32 cellular contexts compared by ENCODE assay signal in the genomic region with DNA sequence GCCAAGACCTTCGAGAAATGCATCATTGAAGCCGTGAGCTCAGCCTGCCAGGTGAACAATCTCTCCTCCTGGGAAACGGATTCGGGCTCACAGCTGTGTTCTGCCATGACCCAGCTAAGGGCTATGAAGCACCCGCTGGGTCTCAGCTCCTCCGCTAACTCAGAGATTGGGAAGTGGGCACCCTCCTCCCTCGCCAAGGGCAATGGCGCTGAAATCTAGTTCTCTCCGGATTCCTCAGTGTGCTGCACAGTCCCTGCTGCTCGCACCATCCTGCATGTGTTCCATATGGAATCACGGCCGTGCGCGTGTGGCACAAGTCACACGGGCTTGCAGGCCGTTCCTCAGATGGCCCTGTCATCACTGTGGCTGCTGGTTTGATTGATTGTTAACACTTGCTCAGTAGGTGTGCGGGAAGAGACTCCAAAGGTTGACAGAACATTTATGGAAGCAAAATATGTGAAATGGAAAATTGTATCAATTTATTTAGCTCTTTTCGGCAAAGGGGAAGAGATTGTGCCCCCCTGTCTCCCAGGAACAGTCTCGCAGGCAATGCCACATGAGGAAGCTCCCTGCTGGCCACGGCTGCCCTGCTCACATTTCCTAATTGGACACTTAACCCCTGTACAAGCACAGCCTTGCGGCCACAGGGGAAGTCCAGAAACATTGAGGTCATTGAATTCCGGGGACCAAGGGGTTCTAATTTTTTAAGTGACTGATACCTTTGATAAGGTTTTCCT. TPM values are rescaled to one million over a fixed set of nuclear protein-coding genes. Genes with fewer than 3 reads are reported as not detected.
DNase-seq lines count a peak whose midpoint lies in the region; ATAC-seq and TF ChIP-seq lines count a peak whose summit lies in the region.
"Had no signal": no experiment of that assay in that cellular context is flagged by ENCODE, and none has a peak within 500 bp of the region (broad histone marks: within the 10 kb centered on the region; RNA-seq: fewer than 3 reads in every experiment).

No MANE protein-coding gene starts in this region.

- peak overlapping the region; percentile 13 for H3K27ac Mint-ChIP-seq in activated naive CD4-positive, alpha-beta T cell treated with anti-CD3 and anti-CD28 coated beads, Interleukin-2, amount 50 U/mL, for 24 hours
- peak overlapping the region; percentile 35 for H3K27ac Mint-ChIP-seq in activated CD4-positive, alpha-beta memory T cell treated with anti-CD3 and anti-CD28 coated beads, Interleukin-2, amount 10 ng/mL, durations not matched to agents 7 days and 5 days
- H3K27ac Mint-ChIP-seq in type B pancreatic cell = peak overlapping the region; percentile 84
- H3K27ac Mint-ChIP-seq: activated B cell treated with CpG ODN at 0.5 μM for 24 hours, IgD-negative memory B cell had no signal

- TF ChIP-seq CTCF in type B pancreatic cell (conservative IDR thresholded peaks at IDR 0.05) = no peak

- H3K4me1 Mint-ChIP-seq in activated naive CD4-positive, alpha-beta T cell treated with anti-CD3 and anti-CD28 coated beads, Interleukin-2, amount 50 U/mL, for 24 hours = peaks cover 4% of the 10 kb centered on the region
- H3K4me1 Mint-ChIP-seq in activated CD4-positive, alpha-beta memory T cell treated with anti-CD3 and anti-CD28 coated beads, Interleukin-2, amount 10 ng/mL, durations not matched to agents 7 days and 5 days = peaks cover 27% of the 10 kb centered on the region
- H3K4me1 Mint-ChIP-seq in type B pancreatic cell (ENCODE audit: unreplicated experiment) = peaks cover 8% of the 10 kb centered on the region
- H3K4me1 Mint-ChIP-seq: activated B cell treated with CpG ODN at 0.5 μM for 24 hours, H9 had no signal

- no peaks in the 10 kb centered on the region for H3K27me3 Mint-ChIP-seq in activated naive CD4-positive, alpha-beta T cell treated with anti-CD3 and anti-CD28 coated beads, Interleukin-2, amount 50 U/mL, for 24 hours
- no peaks in the 10 kb centered on the region for H3K27me3 Mint-ChIP-seq in activated CD4-positive, alpha-beta memory T cell treated with anti-CD3 and anti-CD28 coated beads, Interleukin-2, amount 10 ng/mL, durations not matched to agents 7 days and 5 days
- H3K27me3 Mint-ChIP-seq in type B pancreatic cell = no peaks in the 10 kb centered on the region
- H3K27me3 Mint-ChIP-seq: activated B cell treated with CpG ODN at 0.5 μM for 24 hours, IgD-negative memory B cell had no signal

- no peak for DNase-seq in activated naive CD4-positive, alpha-beta T cell treated with Interleukin-2 at 50 U/mL for 16 hours
- no peak for DNase-seq in activated CD4-positive, alpha-beta memory T cell treated with anti-CD3 and anti-CD28 coated beads, Interleukin-2, amount 10 ng/mL, durations not matched to agents 7 days and 5 days
- peak; percentile 12 for DNase-seq in myocyte (ENCODE audit: low read depth)
- no peak for DNase-seq in type B pancreatic cell (ENCODE audit: extremely low spot score, unreplicated experiment)
- no peak for DNase-seq in C1 segment of cervical spinal cord (lab: John Stamatoyannopoulos, UW)
- DNase-seq: ACHN; activated B cell treated with CpG ODN at 0.5 μM for 24 hours; activated CD4-positive, alpha-beta T cell treated with anti-CD3 and anti-CD28 coated beads, Interleukin-2, amount 50 U/mL, for 1 hour; activated CD8-positive, alpha-beta memory T cell treated with anti-CD3 and anti-CD28 coated beads, Interleukin-2, amount 50 U/mL, for 4 hours; activated naive CD4-positive, alpha-beta T cell; COR-L47; DMS79; esophagus squamous epithelium; foreskin melanocyte; GDM1; H9; heart right ventricle; lower lobe of right lung; NCI-H1092; NCI-H187; NCI-H524; PC-9; SHP77; sigmoid colon; stimulated activated CD4-positive, alpha-beta T cell treated with anti-CD3 and anti-CD28 coated beads, Interleukin-15, amount 100 ng/mL, for 24 hours; stimulated activated naive CD4-positive, alpha-beta T cell treated with Interleukin-2 at 50 U/mL for 16 hours; SW 1271; thyroid gland had no signal

- CTCF ChIA-PET in activated CD4-positive, alpha-beta memory T cell treated with anti-CD3 and anti-CD28 coated beads, Interleukin-2, amount 10 ng/mL, durations not matched to agents 7 days and 5 days (lab: Charles Lee) = no interaction called here

- H3K4me3 Mint-ChIP-seq in activated naive CD4-positive, alpha-beta T cell treated with anti-CD3 and anti-CD28 coated beads, Interleukin-2, amount 50 U/mL, for 24 hours = no peak overlapping the region
- H3K4me3 Mint-ChIP-seq in activated CD4-positive, alpha-beta memory T cell treated with anti-CD3 and anti-CD28 coated beads, Interleukin-2, amount 10 ng/mL, durations not matched to agents 7 days and 5 days = no peak overlapping the region
- H3K4me3 Mint-ChIP-seq in type B pancreatic cell = peak overlapping the region; percentile 13
- H3K4me3 Mint-ChIP-seq: activated B cell treated with CpG ODN at 0.5 μM for 24 hours, H9, IgD-negative memory B cell had no signal

- H3K9me3 Mint-ChIP-seq in activated naive CD4-positive, alpha-beta T cell treated with anti-CD3 and anti-CD28 coated beads, Interleukin-2, amount 50 U/mL, for 24 hours = no peaks in the 10 kb centered on the region
- H3K9me3 Mint-ChIP-seq in activated CD4-positive, alpha-beta memory T cell treated with anti-CD3 and anti-CD28 coated beads, Interleukin-2, amount 10 ng/mL, durations not matched to agents 7 days and 5 days = no peaks in the 10 kb centered on the region
- H3K9me3 Mint-ChIP-seq in type B pancreatic cell = peaks cover 12% of the 10 kb centered on the region

- POLR2A ChIA-PET in activated CD4-positive, alpha-beta memory T cell treated with anti-CD3 and anti-CD28 coated beads, Interleukin-2, amount 10 ng/mL, durations not matched to agents 7 days and 5 days (lab: Charles Lee) = interaction anchor here (1.2 to 3.2 kb wide), 2 partner anchors 11 to 42 kb away, joined by 3 to 16 read pairs; no protein-coding TSS in a partner anchor

- peaks cover 49% of the 10 kb centered on the region for H3K36me3 Mint-ChIP-seq in activated naive CD4-positive, alpha-beta T cell treated with anti-CD3 and anti-CD28 coated beads, Interleukin-2, amount 50 U/mL, for 24 hours
- H3K36me3 Mint-ChIP-seq in activated CD4-positive, alpha-beta memory T cell treated with anti-CD3 and anti-CD28 coated beads, Interleukin-2, amount 10 ng/mL, durations not matched to agents 7 days and 5 days (ENCODE audit: low read depth) = peaks cover 82% of the 10 kb centered on the region
- H3K36me3 Mint-ChIP-seq in type B pancreatic cell = peaks cover 37% of the 10 kb centered on the region

- no peak for ATAC-seq in HG03025 (IDR thresholded peaks at IDR 0.05; ENCODE audit: low FRiP score, unreplicated experiment)
- ATAC-seq in HG02973 (IDR thresholded peaks at IDR 0.05; ENCODE audit: unreplicated experiment) = no peak
- ATAC-seq: heart right ventricle, lower lobe of right lung had no signal

RNA-seq across cellular contexts. Expression of a gene that starts 58.8 kb away (rescaled TPM):
- 100 to 1,000 TPM; 787 to 849 TPM for total RNA-seq in activated CD4-positive, alpha-beta memory T cell treated with anti-CD3 and anti-CD28 coated beads, Interleukin-2, amount 10 ng/mL, durations not matched to agents 7 days and 5 days
- 39.0 and 48.3 TPM in 2 replicates for total RNA-seq in myocyte
- 51.2 TPM for polyA plus RNA-seq in myocyte (2012)
- total RNA-seq in type B pancreatic cell (ENCODE audit: low replicate concordance) = 47.3 and 57.0 TPM in 2 replicates

Comparison
In these comparisons a context has a peak if more than half of its experiments do, and no peak if none do; other contexts are left out.
1. H3K27ac Mint-ChIP-seq: peak in every context shown above with its lines; median percentile 84 in type B pancreatic cell; 35 in activated CD4-positive, alpha-beta memory T cell treated with anti-CD3 and anti-CD28 coated beads, Interleukin-2, amount 10 ng/mL, durations not matched to agents 7 days and 5 days; 13 in activated naive CD4-positive, alpha-beta T cell treated with anti-CD3 and anti-CD28 coated beads, Interleukin-2, amount 50 U/mL, for 24 hours.
2. RNA of a gene that starts 58.8 kb away (total RNA-seq): 787 to 849 TPM in activated CD4-positive, alpha-beta memory T cell treated with anti-CD3 and anti-CD28 coated beads, Interleukin-2, amount 10 ng/mL, durations not matched to agents 7 days and 5 days; 47.3 to 57.0 TPM in type B pancreatic cell and 39.0 to 48.3 TPM in myocyte; every median in the first group is over 10 times any median in the second.